9 cellular contexts compared by ENCODE assay signal in genomic region chr12:71551529-71551928, GRCh38.
DNase-seq lines count a peak whose midpoint lies in the region; ATAC-seq and TF ChIP-seq lines count a peak whose summit lies in the region.
"Had no signal": no experiment of that assay in that cellular context is flagged by ENCODE, and none has a peak within 500 bp of the region (broad histone marks: within the 10 kb centered on the region; RNA-seq: fewer than 3 reads in every experiment).

No MANE protein-coding gene starts in this region.

- ATAC-seq in HG02571 (IDR thresholded peaks at IDR 0.05; ENCODE audit: unreplicated experiment) = no peak
- ATAC-seq in HG03521 (IDR thresholded peaks at IDR 0.05; ENCODE audit: unreplicated experiment) = no peak
- no peak for ATAC-seq in activated CD8-positive, alpha-beta T cell treated with anti-CD3 and anti-CD28 coated beads, Interleukin-2, amount 10 ng/mL, durations not matched to agents 7 days and 5 days

- H3K27me3 Mint-ChIP-seq in activated CD8-positive, alpha-beta T cell treated with anti-CD3 and anti-CD28 coated beads, Interleukin-2, amount 10 ng/mL, durations not matched to agents 7 days and 5 days (ENCODE audit: low read depth) = no peaks in the 10 kb centered on the region

- H3K4me3 Mint-ChIP-seq in activated CD8-positive, alpha-beta T cell treated with anti-CD3 and anti-CD28 coated beads, Interleukin-2, amount 10 ng/mL, durations not matched to agents 7 days and 5 days = no peak overlapping the region

- no peak overlapping the region for H3K4me3 ChIP-seq in cardiac fibroblast (replicated peaks in 1 of 2; ENCODE audit: low read depth in 2 of 2, low read length in 2 of 2)

- CTCF ChIA-PET in activated CD8-positive, alpha-beta T cell treated with anti-CD3 and anti-CD28 coated beads, Interleukin-2, amount 10 ng/mL, durations not matched to agents 7 days and 5 days (lab: Charles Lee) = interaction anchor here (0.8 to 1.5 kb wide), 4 partner anchors 9 to 136 kb away, joined by 3 to 9 read pairs (median 3); no protein-coding TSS in a partner anchor

- no peaks in the 10 kb centered on the region for H3K9me3 Mint-ChIP-seq in activated CD8-positive, alpha-beta T cell treated with anti-CD3 and anti-CD28 coated beads, Interleukin-2, amount 10 ng/mL, durations not matched to agents 7 days and 5 days (ENCODE audit: insufficient read depth)

- peak; percentile 37 for DNase-seq in GM03348 (ENCODE audit: low spot score)
- DNase-seq in MV-4-11 (lab: John Stamatoyannopoulos, UW) = peak; percentile 17
- DNase-seq in cardiac fibroblast (ENCODE audit: low read depth in 2 of 2) = peak; percentile 40 to 65
- DNase-seq in pons (ENCODE audit: low spot score) = peak; percentile 73
- DNase-seq in activated CD8-positive, alpha-beta memory T cell treated with anti-CD3 and anti-CD28 coated beads, Interleukin-2, amount 50 U/mL, for 4 hours = no peak
- DNase-seq in activated CD8-positive, alpha-beta T cell treated with anti-CD3 and anti-CD28 coated beads, Interleukin-2, amount 10 ng/mL, durations not matched to agents 7 days and 5 days = no peak
- DNase-seq: activated naive CD4-positive, alpha-beta T cell treated with anti-CD3 and anti-CD28 coated beads, Interleukin-2, amount 50 U/mL, for 16 hours had no signal

- H3K36me3 Mint-ChIP-seq in activated CD8-positive, alpha-beta T cell treated with anti-CD3 and anti-CD28 coated beads, Interleukin-2, amount 10 ng/mL, durations not matched to agents 7 days and 5 days (ENCODE audit: low read depth) = no peaks in the 10 kb centered on the region

- H3K4me1 Mint-ChIP-seq in activated CD8-positive, alpha-beta T cell treated with anti-CD3 and anti-CD28 coated beads, Interleukin-2, amount 10 ng/mL, durations not matched to agents 7 days and 5 days (ENCODE audit: low read depth) = no peaks in the 10 kb centered on the region

- no peak overlapping the region for H3K27ac Mint-ChIP-seq in activated CD8-positive, alpha-beta T cell treated with anti-CD3 and anti-CD28 coated beads, Interleukin-2, amount 10 ng/mL, durations not matched to agents 7 days and 5 days

- POLR2A ChIA-PET in activated CD8-positive, alpha-beta T cell treated with anti-CD3 and anti-CD28 coated beads, Interleukin-2, amount 10 ng/mL, durations not matched to agents 7 days and 5 days (lab: Charles Lee) = no interaction called here

- peak; percentile 35 for TF ChIP-seq CTCF in cardiac fibroblast (IDR thresholded peaks at IDR 0.05; ENCODE audit: low read depth, low read length)

Comparison
In these comparisons a context has a peak if more than half of its experiments do, and no peak if none do; other contexts are left out.
1. DNase-seq: peak in GM03348 (single experiment), MV-4-11 (single experiment), cardiac fibroblast (2 of 2) and pons (single experiment); none in activated CD8-positive, alpha-beta memory T cell treated with anti-CD3 and anti-CD28 coated beads, Interleukin-2, amount 50 U/mL, for 4 hours (single experiment) and activated CD8-positive, alpha-beta T cell treated with anti-CD3 and anti-CD28 coated beads, Interleukin-2, amount 10 ng/mL, durations not matched to agents 7 days and 5 days (single experiment).